Comparison of ENCODE assay signal across 17 cellular contexts in genomic region chr22:36320553-36320952, GRCh38.
DNase-seq lines count a peak whose midpoint lies in the region; ATAC-seq, FAIRE-seq and TF ChIP-seq lines count a peak whose summit lies in the region.
"Had no signal": no experiment of that assay in that cellular context is flagged by ENCODE, and none has a peak within 500 bp of the region (broad histone marks: within the 10 kb centered on the region; RNA-seq: fewer than 3 reads in every experiment).

No MANE protein-coding gene starts in this region.

- CTCF ChIA-PET in endothelial cell of umbilical vein (lab: Charles Lee) = interaction anchor here (1.2 kb wide), 1 partner anchor 11 kb away, joined by 3 read pairs; no protein-coding TSS in a partner anchor

- no peaks in the 10 kb centered on the region for H3K27me3 ChIP-seq in endothelial cell of umbilical vein (ENCODE audit: control insufficient read depth in 2 of 2, insufficient read depth in 2 of 2, low read length in 2 of 2)
- H3K27me3 ChIP-seq in prostate gland (replicated peaks; ENCODE audit: insufficient read depth) = no peaks in the 10 kb centered on the region
- H3K27me3 ChIP-seq: BLaER1, pancreas had no signal

- H3K27ac ChIP-seq in endothelial cell of umbilical vein (ENCODE audit: insufficient read depth, low read depth, low read length) (no peak overlapping the region), prostate gland (peak overlapping the region; percentile 94 to 96)
- H3K27ac ChIP-seq: KMS-11, pancreas had no signal

- no peaks in the 10 kb centered on the region for H3K36me3 Mint-ChIP-seq in natural killer cell
- peaks cover 9% of the 10 kb centered on the region for H3K36me3 Mint-ChIP-seq in natural killer cell treated with Interleukin-12 subunit alpha and Interleukin-12 subunit beta and Interleukin-15 and Interleukin-18, amount 100 ng/mL, for 72 hours

- H3K4me3 ChIP-seq in endothelial cell of umbilical vein (replicated peaks in 1 of 3; ENCODE audit: insufficient read depth in 1 of 3, low read depth in 1 of 3, low read length in 3 of 3) = no peak overlapping the region
- H3K4me3 ChIP-seq in prostate gland = no peak overlapping the region
- H3K4me3 ChIP-seq: BLaER1, pancreas had no signal

- H3K27ac Mint-ChIP-seq in natural killer cell = peak overlapping the region; percentile 26 to 53
- peak overlapping the region in 1 of 2 donors; percentile 47 for H3K27ac Mint-ChIP-seq in natural killer cell treated with Interleukin-12 subunit alpha and Interleukin-12 subunit beta and Interleukin-15 and Interleukin-18, amount 100 ng/mL, for 72 hours
- H3K27ac Mint-ChIP-seq: activated CD8-positive, alpha-beta memory T cell treated with anti-CD3 and anti-CD28 coated beads, Interleukin-2, amount 10 ng/mL, durations not matched to agents 7 days and 5 days had no signal

- H3K36me3 ChIP-seq in endothelial cell of umbilical vein (ENCODE audit: control insufficient read depth in 2 of 2, extremely low read depth in 1 of 2, insufficient read depth in 2 of 2, low read length in 2 of 2) (peaks cover 71 to 77% of the 10 kb centered on the region in 2 experiments), prostate gland (peaks cover 29 to 53% of the 10 kb centered on the region in 2 donors)

- peaks cover 87% of the 10 kb centered on the region for H3K79me2 ChIP-seq in endothelial cell of umbilical vein (ENCODE audit: control insufficient read depth, insufficient read depth, low read length)

- H4K20me1 ChIP-seq in endothelial cell of umbilical vein (replicated peaks; ENCODE audit: control insufficient read depth, extremely low read depth, insufficient read depth, low read length) = no peaks in the 10 kb centered on the region

- no TSS peak for BruUV-seq in endothelial cell of umbilical vein (replicated peaks; lab: Mats Ljungman, UMichigan)

- no peak overlapping the region for H2AFZ ChIP-seq in endothelial cell of umbilical vein (ENCODE audit: low read depth, low read length)

- no peak for FAIRE-seq in endothelial cell of umbilical vein (lab: Jason Lieb, UNC)
- FAIRE-seq: GM12892, pancreas had no signal

- intact Hi-C loops in natural killer cell (cut with micrococcal nuclease) = no loop called here
- intact Hi-C loops in endothelial cell of umbilical vein (cut with micrococcal nuclease) = no loop called here
- intact Hi-C loops in prostate gland (cut with DNase I) = no loop called here

- H3K9me3 Mint-ChIP-seq in natural killer cell = no peaks in the 10 kb centered on the region
- H3K9me3 Mint-ChIP-seq in natural killer cell treated with Interleukin-12 subunit alpha and Interleukin-12 subunit beta and Interleukin-15 and Interleukin-18, amount 100 ng/mL, for 72 hours = no peaks in the 10 kb centered on the region

- no peak overlapping the region for H3K4me2 ChIP-seq in endothelial cell of umbilical vein (ENCODE audit: insufficient read depth, low read length)
- H3K4me2 ChIP-seq: BLaER1, KMS-11 had no signal

- H3K4me3 Mint-ChIP-seq in natural killer cell = no peak overlapping the region
- H3K4me3 Mint-ChIP-seq in natural killer cell treated with Interleukin-12 subunit alpha and Interleukin-12 subunit beta and Interleukin-15 and Interleukin-18, amount 100 ng/mL, for 72 hours = no peak overlapping the region
- H3K4me3 Mint-ChIP-seq: activated CD8-positive, alpha-beta memory T cell treated with anti-CD3 and anti-CD28 coated beads, Interleukin-2, amount 10 ng/mL, durations not matched to agents 7 days and 5 days had no signal

- TF ChIP-seq POLR2A in endothelial cell of umbilical vein (IDR thresholded peaks at IDR 0.05; ENCODE audit: low read depth, low read length) (no peak), prostate gland (IDR thresholded peaks at IDR 0.05) (no peak)

- H3K4me1 ChIP-seq in endothelial cell of umbilical vein (ENCODE audit: control insufficient read depth, extremely low read depth, insufficient read depth, low read length) = peaks cover 47% of the 10 kb centered on the region
- peaks cover 26% of the 10 kb centered on the region for H3K4me1 ChIP-seq in prostate gland (replicated peaks)

- dilution Hi-C loops in endothelial cell of umbilical vein (cut with MboI; ENCODE audit: extremely low pct_ligation_motif_present, low sequenced_read_pairs) = no loop called here

- no peaks in the 10 kb centered on the region for H3K9me3 ChIP-seq in endothelial cell of umbilical vein (replicated peaks; ENCODE audit: control insufficient read depth, insufficient read depth, low read length)
- no peaks in the 10 kb centered on the region for H3K9me3 ChIP-seq in prostate gland
- H3K9me3 ChIP-seq: BLaER1, pancreas had no signal

- ATAC-seq in natural killer cell = no peak
- ATAC-seq in natural killer cell treated with Interleukin-12 subunit alpha and Interleukin-12 subunit beta and Interleukin-15 and Interleukin-18, amount 100 ng/mL, for 72 hours = no peak
- ATAC-seq in omental fat pad (ENCODE audit: low FRiP score) = no peak
- ATAC-seq in GM19463 (IDR thresholded peaks at IDR 0.05; ENCODE audit: unreplicated experiment) = no peak
- ATAC-seq: activated CD8-positive, alpha-beta memory T cell treated with anti-CD3 and anti-CD28 coated beads, Interleukin-2, amount 10 ng/mL, durations not matched to agents 7 days and 5 days; pancreas had no signal

- no peaks in the 10 kb centered on the region for H3K27me3 Mint-ChIP-seq in natural killer cell (ENCODE audit: low read depth in 2 of 2)
- H3K27me3 Mint-ChIP-seq in natural killer cell treated with Interleukin-12 subunit alpha and Interleukin-12 subunit beta and Interleukin-15 and Interleukin-18, amount 100 ng/mL, for 72 hours = no peaks in the 10 kb centered on the region
- H3K27me3 Mint-ChIP-seq: activated CD8-positive, alpha-beta memory T cell treated with anti-CD3 and anti-CD28 coated beads, Interleukin-2, amount 10 ng/mL, durations not matched to agents 7 days and 5 days had no signal

- H3K9ac ChIP-seq in endothelial cell of umbilical vein (replicated peaks; ENCODE audit: extremely low read depth, insufficient read depth, low read length) = no peak overlapping the region
- H3K9ac ChIP-seq: BLaER1, KMS-11 had no signal

- H3K9me1 ChIP-seq in endothelial cell of umbilical vein (replicated peaks; ENCODE audit: control insufficient read depth, extremely low read depth, insufficient read depth, low read length) = no peaks in the 10 kb centered on the region

- no peaks in the 10 kb centered on the region for H3K4me1 Mint-ChIP-seq in natural killer cell
- H3K4me1 Mint-ChIP-seq in natural killer cell treated with Interleukin-12 subunit alpha and Interleukin-12 subunit beta and Interleukin-15 and Interleukin-18, amount 100 ng/mL, for 72 hours (ENCODE audit: low read depth in 2 of 2) = peaks cover 0 to 3% of the 10 kb centered on the region in 2 donors

- TF ChIP-seq CTCF in natural killer cell (IDR thresholded peaks at IDR 0.05) (no peak), endothelial cell of umbilical vein (IDR thresholded peaks at IDR 0.05; ENCODE audit: extremely low read depth in 1 of 2, insufficient read depth in 1 of 2, low read depth in 1 of 2, low read length in 2 of 2) (no peak), prostate gland (IDR thresholded peaks at IDR 0.05) (no peak), omental fat pad (IDR thresholded peaks at IDR 0.05) (no peak)

- in situ Hi-C loops in ACHN (cut with HindIII; ENCODE audit: low pct_ligation_motif_present, low pct_unique_long_range_greater_than_20kb, low sequenced_read_pairs) = no loop called here

- DNase-seq in natural killer cell (no peak), endothelial cell of umbilical vein (ENCODE audit: low read depth, low spot score) (no peak), prostate gland (ENCODE audit: low spot score) (no peak), omental fat pad (ENCODE audit: low spot score) (no peak), ACHN (no peak), NCI-H2029 (lab: John Stamatoyannopoulos, UW) (no peak)
- no peak for DNase-seq in natural killer cell treated with Interleukin-12 subunit alpha and Interleukin-12 subunit beta and Interleukin-15 and Interleukin-18, amount 100 ng/mL, for 72 hours (ENCODE audit: low spot score)
- DNase-seq: activated CD8-positive, alpha-beta memory T cell treated with anti-CD3 and anti-CD28 coated beads, Interleukin-2, amount 10 ng/mL, durations not matched to agents 7 days and 5 days; amygdala; head of caudate nucleus; NCI-H146; NCI-H526 treated with DMSO at 0.1 percent for 48 hours had no signal

- 49% methylated on average over 9 of the region's 9 CpGs for WGBS in prostate gland

- POLR2A ChIA-PET in endothelial cell of umbilical vein (lab: Charles Lee) = no interaction called here

TF ChIP-seq in endothelial cell of umbilical vein, 7 proteins besides CTCF, POLR2A, EP300 and RAD21:
- TF ChIP-seq POLR2AphosphoS5 (IDR thresholded peaks at IDR 0.05; ENCODE audit: insufficient read depth, low read depth, low read length) (peak; percentile 41), MYC (IDR thresholded peaks at IDR 0.05; ENCODE audit: low read depth, low read length) (no peak)
